23 cellular contexts compared by ENCODE assay signal in genomic region chr13:99190147-99190985, GRCh38. TPM values are rescaled to one million over a fixed set of nuclear protein-coding genes. Genes with fewer than 3 reads are reported as not detected.
DNase-seq lines count a peak whose midpoint lies in the region; ATAC-seq and TF ChIP-seq lines count a peak whose summit lies in the region.
"Had no signal": no experiment of that assay in that cellular context is flagged by ENCODE, and none has a peak within 500 bp of the region (broad histone marks: within the 10 kb centered on the region; RNA-seq: fewer than 3 reads in every experiment).

No MANE protein-coding gene starts in this region.

- H3K4me1 ChIP-seq in gastroesophageal sphincter = peaks cover 0 to 33% (median 0%) of the 10 kb centered on the region in 3 donors

- TF ChIP-seq CTCF in gastroesophageal sphincter (IDR thresholded peaks at IDR 0.05) = no peak

- 65 to 83% methylated on average over 4 to 6 of the region's 12 CpGs for WGBS in gastroesophageal sphincter (ENCODE audit: low coverage in 1 of 2), 2 donors

- no peaks in the 10 kb centered on the region for H3K36me3 ChIP-seq in gastroesophageal sphincter
- H3K36me3 ChIP-seq: HAP-1, Peyer's patch had no signal

- TF ChIP-seq POLR2A in gastroesophageal sphincter (IDR thresholded peaks at IDR 0.05) = no peak

- DNase-seq in caudate nucleus (lab: John Stamatoyannopoulos, UW) = peak in 10 of 61 donors; percentile 9 to 47 (median 22)
- peak; percentile 60 for DNase-seq in superior temporal gyrus (ENCODE audit: extremely low spot score)
- DNase-seq in NK-92 (lab: John Stamatoyannopoulos, UW; ENCODE audit: unreplicated experiment) = no peak
- no peak for DNase-seq in NCI-H748 (lab: John Stamatoyannopoulos, UW; ENCODE audit: unreplicated experiment)
- DNase-seq in NCI-H69 (lab: John Stamatoyannopoulos, UW) = no peak
- DNase-seq: Caco-2; CD4-positive, alpha-beta memory T cell; DMS 273 treated with DMSO at 0.1 percent for 48 hours; DND-41; KG1; NCI-H1092; NCI-H1436 treated with DMSO at 0.1 percent for 48 hours; NCI-H1930; NCI-H226; NCI-H510A treated with DMSO at 0.1 percent for 48 hours; NCI-H82; Peyer's patch had no signal

- H3K27me3 ChIP-seq in gastroesophageal sphincter = no peaks in the 10 kb centered on the region
- H3K27me3 ChIP-seq: Peyer's patch had no signal

- H3K27ac ChIP-seq in angular gyrus (ENCODE audit: low read depth, low read length) = peak overlapping the region; percentile 82
- peak overlapping the region; percentile 81 for H3K27ac ChIP-seq in caudate nucleus (ENCODE audit: low read depth, low read length)
- H3K27ac ChIP-seq in gastroesophageal sphincter = peak overlapping the region in 2 of 4 donors; percentile 57 to 63
- H3K27ac ChIP-seq: HL-60 had no signal

- TF ChIP-seq EP300 in gastroesophageal sphincter (IDR thresholded peaks at IDR 0.05) = no peak

- no peak overlapping the region for H3K4me3 ChIP-seq in gastroesophageal sphincter
- H3K4me3 ChIP-seq: GM12878, GM23338, HAP-1, Peyer's patch had no signal

- peak; percentile 39 for ATAC-seq in gastroesophageal sphincter
- ATAC-seq: GM12878 had no signal

- no peaks in the 10 kb centered on the region for H3K9me3 ChIP-seq in gastroesophageal sphincter
- H3K9me3 ChIP-seq: Caco-2, HAP-1, Peyer's patch had no signal

RNA-seq across cellular contexts. Expression of gene UBAC2, which starts 10.3 kb away (rescaled TPM):
- 10 to 100 TPM; 45.0 to 59.6 (median 52.2) TPM for total RNA-seq in gastroesophageal sphincter
